2 cellular contexts compared by ENCODE assay signal in the genomic region with DNA sequence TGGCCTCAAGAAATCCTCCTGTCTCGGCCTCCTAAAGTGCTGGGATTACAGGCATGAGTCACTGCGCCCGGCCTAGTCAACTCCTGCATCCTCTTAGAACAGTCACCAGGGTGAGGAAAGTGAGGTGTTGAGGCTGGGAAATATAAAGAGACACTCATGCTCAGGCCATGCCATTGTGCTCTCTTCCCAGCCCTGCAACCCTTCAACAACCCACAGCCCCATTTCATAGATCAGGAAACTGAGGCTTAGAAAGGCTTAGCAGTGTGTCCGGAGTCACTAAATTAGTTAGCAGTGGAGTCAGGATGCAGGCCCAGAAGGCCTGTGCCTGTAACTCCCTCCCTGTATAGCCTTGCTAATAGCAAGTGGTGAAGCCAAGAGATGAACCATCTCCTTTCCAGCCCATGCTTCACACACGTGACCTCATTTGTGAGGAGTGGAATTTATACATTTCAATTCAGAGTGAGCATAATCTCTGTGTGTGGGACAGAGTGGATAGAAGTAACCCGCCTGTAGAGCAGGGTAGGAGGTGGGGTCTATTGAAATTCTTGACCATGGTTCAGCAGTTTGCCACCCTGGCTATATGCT.
TF ChIP-seq lines count a peak whose summit lies in the region.

No MANE protein-coding gene starts in this region.

TF ChIP-seq in HepG2, 621 proteins besides CTCF, POLR2A, EP300 and RAD21:
- TF ChIP-seq MYC (CRISPR knock-in tag; IDR thresholded peaks at IDR 0.05; ENCODE audit: borderline replicate concordance) (no peak), HOXA3 (CRISPR knock-in tag; IDR thresholded peaks at IDR 0.05) (no peak), ZNF629 (CRISPR knock-in tag; conservative IDR thresholded peaks at IDR 0.05) (peak; percentile 55; the same call in 1 of the 2 replicates), NFRKB (IDR thresholded peaks at IDR 0.05) (no peak)
- TF ChIP-seq, protein P1, sequence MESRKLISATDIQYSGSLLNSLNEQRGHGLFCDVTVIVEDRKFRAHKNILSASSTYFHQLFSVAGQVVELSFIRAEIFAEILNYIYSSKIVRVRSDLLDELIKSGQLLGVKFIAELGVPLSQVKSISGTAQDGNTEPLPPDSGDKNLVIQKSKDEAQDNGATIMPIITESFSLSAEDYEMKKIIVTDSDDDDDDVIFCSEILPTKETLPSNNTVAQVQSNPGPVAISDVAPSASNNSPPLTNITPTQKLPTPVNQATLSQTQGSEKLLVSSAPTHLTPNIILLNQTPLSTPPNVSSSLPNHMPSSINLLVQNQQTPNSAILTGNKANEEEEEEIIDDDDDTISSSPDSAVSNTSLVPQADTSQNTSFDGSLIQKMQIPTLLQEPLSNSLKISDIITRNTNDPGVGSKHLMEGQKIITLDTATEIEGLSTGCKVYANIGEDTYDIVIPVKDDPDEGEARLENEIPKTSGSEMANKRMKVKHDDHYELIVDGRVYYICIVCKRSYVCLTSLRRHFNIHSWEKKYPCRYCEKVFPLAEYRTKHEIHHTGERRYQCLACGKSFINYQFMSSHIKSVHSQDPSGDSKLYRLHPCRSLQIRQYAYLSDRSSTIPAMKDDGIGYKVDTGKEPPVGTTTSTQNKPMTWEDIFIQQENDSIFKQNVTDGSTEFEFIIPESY (CRISPR knock-in tag; IDR thresholded peaks at IDR 0.05): no peak

TF ChIP-seq in K562, 482 proteins besides CTCF, POLR2A, EP300 and RAD21:
- TF ChIP-seq ETV6 (IDR thresholded peaks at IDR 0.05; ENCODE audit: borderline replicate concordance in 1 of 2, low read depth in 2 of 2, low read length in 1 of 2) (no peak), ETV6 (CRISPR knock-in tag; IDR thresholded peaks at IDR 0.05; ENCODE audit: borderline replicate concordance) (no peak), CCNT2 (IDR thresholded peaks at IDR 0.05; ENCODE audit: borderline replicate concordance, extremely low read depth, insufficient read length, low read depth, low read length) (no peak), RBM25 (IDR thresholded peaks at IDR 0.05; ENCODE audit: low read depth, low read length, severe bottlenecking) (peak; percentile 58), HDAC2 (IDR thresholded peaks at IDR 0.05) (no peak)
